Comparison of ENCODE assay signal across 24 cellular contexts in the genomic region with DNA sequence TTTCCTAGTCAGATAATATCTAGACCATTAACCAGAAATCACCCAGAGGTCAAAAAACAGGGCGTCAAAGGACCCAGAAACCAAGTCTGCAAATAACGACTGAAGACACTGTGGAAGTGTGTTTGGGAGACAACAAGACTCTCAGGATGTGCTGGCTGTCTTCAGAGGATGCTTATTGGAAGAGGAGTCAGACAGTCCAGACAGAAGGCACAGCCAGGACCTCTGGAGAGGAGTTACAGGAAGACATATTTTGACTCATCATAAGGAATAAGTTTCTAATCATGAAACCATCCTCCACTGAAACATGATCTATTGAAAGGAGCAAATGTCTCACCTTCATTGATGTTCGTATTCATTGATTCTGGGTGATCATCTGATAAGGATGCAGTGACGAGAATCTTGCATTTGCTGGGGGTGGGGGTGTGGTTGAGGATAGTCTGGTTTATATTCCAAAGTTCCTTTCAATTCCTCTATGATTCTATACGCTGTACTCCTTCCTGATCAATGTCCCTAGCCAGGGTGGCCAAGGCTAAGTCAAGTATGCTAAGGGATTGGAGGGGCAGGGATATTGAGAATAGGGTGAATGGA. TPM values are rescaled to one million over a fixed set of nuclear protein-coding genes. Genes with fewer than 3 reads are reported as not detected.
DNase-seq lines count a peak whose midpoint lies in the region; ATAC-seq and TF ChIP-seq lines count a peak whose summit lies in the region.
"Had no signal": no experiment of that assay in that cellular context is flagged by ENCODE, and none has a peak within 500 bp of the region (broad histone marks: within the 10 kb centered on the region; RNA-seq: fewer than 3 reads in every experiment).

No MANE protein-coding gene starts in this region.

- DNase-seq in activated CD4-positive, alpha-beta memory T cell treated with anti-CD3 and anti-CD28 coated beads for 36 hours: peak; percentile 67
- no peak for DNase-seq in activated CD4-positive, alpha-beta memory T cell treated with anti-CD3 and anti-CD28 coated beads, Interleukin-2, amount 10 ng/mL, durations not matched to agents 7 days and 5 days
- DNase-seq in CD8-positive, alpha-beta T cell: no peak
- DNase-seq in activated T-cell treated with anti-CD3 and anti-CD28 coated beads, Interleukin-2, amount 50 U/mL, for 48 hours: peak; percentile 56
- no peak for DNase-seq in naive B cell
- DNase-seq in NCI-H1092 treated with DMSO at 0.1 percent for 48 hours (lab: John Stamatoyannopoulos, UW): no peak
- DNase-seq in upper lobe of right lung: no peak
- DNase-seq in psoas muscle: no peak
- DNase-seq: activated CD4-positive, CD25-positive, alpha-beta regulatory T cell treated with anti-CD3 and anti-CD28 coated beads, Interleukin-2, amount 50 U/mL, for 72 hours; adrenal gland; Calu3; colonic mucosa; EL; endodermal cell; kidney glomerular epithelial cell; MV-4-11; NCI-H187; NCI-H69; upper lobe of left lung had no signal

- CTCF ChIA-PET in activated CD4-positive, alpha-beta memory T cell treated with anti-CD3 and anti-CD28 coated beads for 36 hours (lab: Charles Lee): no interaction called here
- CTCF ChIA-PET in activated CD4-positive, alpha-beta memory T cell treated with anti-CD3 and anti-CD28 coated beads, Interleukin-2, amount 10 ng/mL, durations not matched to agents 7 days and 5 days (lab: Charles Lee): interaction anchor here (0.7 kb wide), 1 partner anchor 398 kb away, joined by 6 read pairs; no protein-coding TSS in a partner anchor
- CTCF ChIA-PET in CD8-positive, alpha-beta T cell (lab: Charles Lee): no interaction called here

- intact Hi-C loops in activated CD4-positive, alpha-beta memory T cell treated with anti-CD3 and anti-CD28 coated beads for 36 hours (cut with micrococcal nuclease): loop anchor here (5.0 kb wide), 1 partner anchor 189 kb away; no protein-coding TSS in a partner anchor
- intact Hi-C loops in CD8-positive, alpha-beta T cell (cut with DNase I, micrococcal nuclease): loop anchor here in 1 of 2 experiments (5.0 kb wide), 1 partner anchor 49 kb away; no protein-coding TSS in a partner anchor
- intact Hi-C loops in upper lobe of right lung (cut with DNase I) (no loop called here), psoas muscle (cut with DNase I) (no loop called here)

- no peaks in the 10 kb centered on the region for H3K27me3 Mint-ChIP-seq in activated CD4-positive, alpha-beta memory T cell treated with anti-CD3 and anti-CD28 coated beads for 36 hours
- H3K27me3 Mint-ChIP-seq in activated CD4-positive, alpha-beta memory T cell treated with anti-CD3 and anti-CD28 coated beads, Interleukin-2, amount 10 ng/mL, durations not matched to agents 7 days and 5 days: peaks cover 6% of the 10 kb centered on the region
- H3K27me3 Mint-ChIP-seq in CD8-positive, alpha-beta T cell (ENCODE audit: low read depth): no peaks in the 10 kb centered on the region
- no peaks in the 10 kb centered on the region for H3K27me3 Mint-ChIP-seq in naive B cell

- ATAC-seq in CD8-positive, alpha-beta T cell: no peak
- ATAC-seq in naive B cell (ENCODE audit: low read depth in 2 of 2) (no peak), upper lobe of right lung (no peak), psoas muscle (no peak)

- 82 to 84% (median 82%) methylated on average over 5 of the region's 5 CpGs for WGBS in psoas muscle, 3 donors

- POLR2A ChIA-PET in activated CD4-positive, alpha-beta memory T cell treated with anti-CD3 and anti-CD28 coated beads for 36 hours (lab: Charles Lee): interaction anchor here (0.7 to 1.1 kb wide), 2 partner anchors 9 to 11 kb away, joined by 4 to 6 read pairs; no protein-coding TSS in a partner anchor
- POLR2A ChIA-PET in activated CD4-positive, alpha-beta memory T cell treated with anti-CD3 and anti-CD28 coated beads, Interleukin-2, amount 10 ng/mL, durations not matched to agents 7 days and 5 days (lab: Charles Lee): no interaction called here
- POLR2A ChIA-PET in CD8-positive, alpha-beta T cell (lab: Charles Lee): no interaction called here

- peak overlapping the region; percentile 99 for H3K27ac Mint-ChIP-seq in activated CD4-positive, alpha-beta memory T cell treated with anti-CD3 and anti-CD28 coated beads for 36 hours
- no peak overlapping the region for H3K27ac Mint-ChIP-seq in activated CD4-positive, alpha-beta memory T cell treated with anti-CD3 and anti-CD28 coated beads, Interleukin-2, amount 10 ng/mL, durations not matched to agents 7 days and 5 days
- peak overlapping the region; percentile 37 for H3K27ac Mint-ChIP-seq in CD8-positive, alpha-beta T cell
- peak overlapping the region; percentile 58 to 98 (median 72) for H3K27ac Mint-ChIP-seq in naive B cell
- H3K27ac Mint-ChIP-seq: endodermal cell had no signal

- H3K4me1 Mint-ChIP-seq in activated CD4-positive, alpha-beta memory T cell treated with anti-CD3 and anti-CD28 coated beads for 36 hours (ENCODE audit: low read depth): peaks cover 85% of the 10 kb centered on the region
- peaks cover 73% of the 10 kb centered on the region for H3K4me1 Mint-ChIP-seq in activated CD4-positive, alpha-beta memory T cell treated with anti-CD3 and anti-CD28 coated beads, Interleukin-2, amount 10 ng/mL, durations not matched to agents 7 days and 5 days
- peaks cover 73% of the 10 kb centered on the region for H3K4me1 Mint-ChIP-seq in CD8-positive, alpha-beta T cell (ENCODE audit: low read depth)
- H3K4me1 Mint-ChIP-seq in naive B cell: peaks cover 65 to 85% (median 81%) of the 10 kb centered on the region in 3 donors

- no peaks in the 10 kb centered on the region for H3K36me3 ChIP-seq in CD8-positive, alpha-beta T cell (ENCODE audit: insufficient read depth, low read length)
- no peaks in the 10 kb centered on the region for H3K36me3 ChIP-seq in upper lobe of right lung
- H3K36me3 ChIP-seq in psoas muscle (ENCODE audit: insufficient read depth in 1 of 2, low read depth in 1 of 2): no peaks in the 10 kb centered on the region
- H3K36me3 ChIP-seq: adrenal gland, colonic mucosa, right atrium auricular region, upper lobe of left lung had no signal

- H3K4me3 Mint-ChIP-seq in activated CD4-positive, alpha-beta memory T cell treated with anti-CD3 and anti-CD28 coated beads for 36 hours: peak overlapping the region; percentile 54
- H3K4me3 Mint-ChIP-seq in activated CD4-positive, alpha-beta memory T cell treated with anti-CD3 and anti-CD28 coated beads, Interleukin-2, amount 10 ng/mL, durations not matched to agents 7 days and 5 days: no peak overlapping the region
- no peak overlapping the region for H3K4me3 Mint-ChIP-seq in CD8-positive, alpha-beta T cell
- H3K4me3 Mint-ChIP-seq in naive B cell: peak overlapping the region in 6 of 8 donors; percentile 2 to 58 (median 28)
- H3K4me3 Mint-ChIP-seq: endodermal cell had no signal

- H3K4me3 ChIP-seq in CD8-positive, alpha-beta T cell (ENCODE audit: low read depth, low read length): no peak overlapping the region
- H3K4me3 ChIP-seq in upper lobe of right lung (no peak overlapping the region), psoas muscle (no peak overlapping the region)
- H3K4me3 ChIP-seq: adrenal gland, colonic mucosa, lung, right atrium auricular region, upper lobe of left lung had no signal

- no peaks in the 10 kb centered on the region for H3K9me3 Mint-ChIP-seq in activated CD4-positive, alpha-beta memory T cell treated with anti-CD3 and anti-CD28 coated beads for 36 hours
- no peaks in the 10 kb centered on the region for H3K9me3 Mint-ChIP-seq in activated CD4-positive, alpha-beta memory T cell treated with anti-CD3 and anti-CD28 coated beads, Interleukin-2, amount 10 ng/mL, durations not matched to agents 7 days and 5 days
- H3K9me3 Mint-ChIP-seq in CD8-positive, alpha-beta T cell: no peaks in the 10 kb centered on the region
- H3K9me3 Mint-ChIP-seq in naive B cell: peaks cover 0 to 2% (median 0%) of the 10 kb centered on the region in 7 donors
- H3K9me3 Mint-ChIP-seq: endodermal cell had no signal

- H3K27me3 ChIP-seq in CD8-positive, alpha-beta T cell (ENCODE audit: insufficient read depth, low read length): no peaks in the 10 kb centered on the region
- H3K27me3 ChIP-seq in upper lobe of right lung (no peaks in the 10 kb centered on the region), psoas muscle (ENCODE audit: insufficient read depth in 3 of 3, low read length in 2 of 3) (peaks cover 0 to 2% (median 0%) of the 10 kb centered on the region in 3 donors)
- H3K27me3 ChIP-seq: adrenal gland, colonic mucosa, right atrium auricular region, upper lobe of left lung had no signal

- H3K27ac ChIP-seq in CD8-positive, alpha-beta T cell (ENCODE audit: low read depth, low read length): no peak overlapping the region
- H3K27ac ChIP-seq in upper lobe of right lung (no peak overlapping the region), psoas muscle (no peak overlapping the region)
- H3K27ac ChIP-seq: adrenal gland, colonic mucosa, right atrium auricular region, upper lobe of left lung had no signal

- H3K36me3 Mint-ChIP-seq in activated CD4-positive, alpha-beta memory T cell treated with anti-CD3 and anti-CD28 coated beads for 36 hours: peaks cover 29% of the 10 kb centered on the region
- no peaks in the 10 kb centered on the region for H3K36me3 Mint-ChIP-seq in activated CD4-positive, alpha-beta memory T cell treated with anti-CD3 and anti-CD28 coated beads, Interleukin-2, amount 10 ng/mL, durations not matched to agents 7 days and 5 days (ENCODE audit: low read depth)
- no peaks in the 10 kb centered on the region for H3K36me3 Mint-ChIP-seq in CD8-positive, alpha-beta T cell
- peaks cover 10 to 21% of the 10 kb centered on the region in 2 donors for H3K36me3 Mint-ChIP-seq in naive B cell

- H3K4me1 ChIP-seq in CD8-positive, alpha-beta T cell (ENCODE audit: insufficient read depth, low read length): peaks cover 54% of the 10 kb centered on the region
- H3K4me1 ChIP-seq in upper lobe of right lung (peaks cover 5% of the 10 kb centered on the region), psoas muscle (no peaks in the 10 kb centered on the region)
- H3K4me1 ChIP-seq: adrenal gland, colonic mucosa, right atrium auricular region had no signal

- TF ChIP-seq CTCF in CD8-positive, alpha-beta T cell (IDR thresholded peaks at IDR 0.05): no peak
- no peak for TF ChIP-seq CTCF in upper lobe of right lung (IDR thresholded peaks at IDR 0.05)
- TF ChIP-seq CTCF in psoas muscle (IDR thresholded peaks at IDR 0.05): no peak

- no peaks in the 10 kb centered on the region for H3K9me3 ChIP-seq in CD8-positive, alpha-beta T cell (ENCODE audit: low read length)
- H3K9me3 ChIP-seq in upper lobe of right lung (no peaks in the 10 kb centered on the region), psoas muscle (no peaks in the 10 kb centered on the region)
- H3K9me3 ChIP-seq: adrenal gland, colonic mucosa, right atrium auricular region, upper lobe of left lung had no signal

RNA-seq across cellular contexts. Expression of a gene that starts 2.5 kb away (rescaled TPM):
- 10 to 100 TPM; 28.0 to 28.3 TPM for total RNA-seq in activated CD4-positive, alpha-beta memory T cell treated with anti-CD3 and anti-CD28 coated beads for 36 hours
- under 1 TPM; 0.83 to 0.86 TPM for total RNA-seq in activated CD4-positive, alpha-beta memory T cell treated with anti-CD3 and anti-CD28 coated beads, Interleukin-2, amount 10 ng/mL, durations not matched to agents 7 days and 5 days
- total RNA-seq in CD8-positive, alpha-beta T cell: 1 to 10 TPM; 7.6 to 8.0 TPM
- 100 to 1,000 TPM; 101 to 157 (median 116) TPM for polyA plus RNA-seq in naive B cell (ENCODE audit: low read depth in 6 of 6)
- total RNA-seq in upper lobe of right lung: not detected
- under 1 TPM in 1 of 4 donors, not detected in 3; 0.17 TPM for total RNA-seq in psoas muscle
- polyA plus RNA-seq in psoas muscle: under 1 TPM; 0.14 to 0.25 (median 0.21) TPM
- total RNA-seq: A673, Calu3, osteoblast had no signal
- polyA plus RNA-seq: BJ had no signal

RNA-seq across cellular contexts. Expression of a gene that starts 44.5 kb away (rescaled TPM):
- total RNA-seq in activated CD4-positive, alpha-beta memory T cell treated with anti-CD3 and anti-CD28 coated beads for 36 hours: 10 to 100 TPM; 28.2 to 31.8 TPM
- 10 to 100 TPM; 56.8 to 62.5 TPM for total RNA-seq in activated CD4-positive, alpha-beta memory T cell treated with anti-CD3 and anti-CD28 coated beads, Interleukin-2, amount 10 ng/mL, durations not matched to agents 7 days and 5 days
- 100 to 1,000 TPM; 437 to 439 TPM for total RNA-seq in CD8-positive, alpha-beta T cell
- polyA plus RNA-seq in naive B cell (ENCODE audit: low read depth in 6 of 6) (1 to 10 TPM in 2 of 6 donors, under 1 TPM in 3, not detected in 1; 0.50 to 3.2 (median 0.75) TPM), psoas muscle (10 to 100 TPM in 1 of 3 donors, 1 to 10 TPM in 2; 8.1 to 31.2 (median 8.6) TPM)
- total RNA-seq in upper lobe of right lung (62.5 TPM), psoas muscle (100 to 1,000 TPM in 1 of 4 donors, 10 to 100 TPM in 3; 52.4 to 124 (median 68.0) TPM)

Comparison
In these comparisons a context has a peak if more than half of its experiments do, and no peak if none do; other contexts are left out.
1. DNase-seq: peak in activated CD4-positive, alpha-beta memory T cell treated with anti-CD3 and anti-CD28 coated beads for 36 hours (single experiment) and activated T-cell treated with anti-CD3 and anti-CD28 coated beads, Interleukin-2, amount 50 U/mL, for 48 hours (2 of 2); none in activated CD4-positive, alpha-beta memory T cell treated with anti-CD3 and anti-CD28 coated beads, Interleukin-2, amount 10 ng/mL, durations not matched to agents 7 days and 5 days (single experiment), CD8-positive, alpha-beta T cell (0 of 7), naive B cell (single experiment), NCI-H1092 treated with DMSO at 0.1 percent for 48 hours (single experiment), upper lobe of right lung (single experiment) and psoas muscle (0 of 2).
2. H3K4me3 Mint-ChIP-seq: peak in activated CD4-positive, alpha-beta memory T cell treated with anti-CD3 and anti-CD28 coated beads for 36 hours (single experiment) and naive B cell (6 of 8); none in activated CD4-positive, alpha-beta memory T cell treated with anti-CD3 and anti-CD28 coated beads, Interleukin-2, amount 10 ng/mL, durations not matched to agents 7 days and 5 days (single experiment) and CD8-positive, alpha-beta T cell (single experiment).